ENCODE assay signal across 1 cellular context in the genomic region with DNA sequence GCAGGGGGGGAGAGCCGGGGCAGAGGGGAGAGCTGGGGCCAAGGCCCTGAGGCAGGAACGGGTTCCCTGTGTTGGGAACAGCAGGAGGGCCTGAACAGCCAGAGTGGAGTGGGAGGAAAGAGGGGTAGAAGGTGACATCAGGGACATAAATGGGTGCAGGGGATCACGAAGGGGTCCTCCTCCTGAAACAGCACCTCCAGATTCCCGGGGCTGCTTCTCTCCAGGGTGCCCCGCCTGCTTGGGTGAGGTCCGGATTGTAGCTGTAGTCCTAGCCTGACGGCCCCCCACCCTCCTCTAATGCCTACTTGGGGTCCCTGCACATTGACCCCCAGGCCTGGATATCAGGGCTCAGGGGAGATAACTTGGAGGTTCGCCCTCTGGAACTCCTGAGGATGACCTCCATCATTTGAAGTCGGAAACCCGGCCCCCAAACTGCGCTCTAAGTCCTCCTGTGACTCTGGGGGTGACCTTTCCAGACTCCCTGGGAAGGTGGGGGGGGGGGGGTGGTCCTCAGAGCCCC.
TF ChIP-seq lines count a peak whose summit lies in the region.

No MANE protein-coding gene starts in this region.

TF ChIP-seq in endothelial cell of umbilical vein, 7 proteins besides CTCF, POLR2A, EP300 and RAD21:
- TF ChIP-seq JUN (IDR thresholded peaks at IDR 0.05; ENCODE audit: borderline replicate concordance, insufficient read depth, insufficient read length, low read depth) (no peak), EZH2 (IDR thresholded peaks at IDR 0.05; ENCODE audit: borderline replicate concordance, low read depth, low read length, severe bottlenecking) (no peak), GATA2 (IDR thresholded peaks at IDR 0.05; ENCODE audit: insufficient read depth, insufficient read length, low read depth, low read length) (no peak), FOS (IDR thresholded peaks at IDR 0.05; ENCODE audit: borderline replicate concordance, insufficient read depth, low read length) (no peak), POLR2AphosphoS5 (IDR thresholded peaks at IDR 0.05; ENCODE audit: insufficient read depth, low read depth, low read length) (peak; percentile 36)
- TF ChIP-seq, protein P1, sequence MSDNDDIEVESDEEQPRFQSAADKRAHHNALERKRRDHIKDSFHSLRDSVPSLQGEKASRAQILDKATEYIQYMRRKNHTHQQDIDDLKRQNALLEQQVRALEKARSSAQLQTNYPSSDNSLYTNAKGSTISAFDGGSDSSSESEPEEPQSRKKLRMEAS (IDR thresholded peaks at IDR 0.05; ENCODE audit: insufficient read depth, insufficient read length): no peak
